Comparison of ENCODE assay signal across 8 cellular contexts in the genomic region with DNA sequence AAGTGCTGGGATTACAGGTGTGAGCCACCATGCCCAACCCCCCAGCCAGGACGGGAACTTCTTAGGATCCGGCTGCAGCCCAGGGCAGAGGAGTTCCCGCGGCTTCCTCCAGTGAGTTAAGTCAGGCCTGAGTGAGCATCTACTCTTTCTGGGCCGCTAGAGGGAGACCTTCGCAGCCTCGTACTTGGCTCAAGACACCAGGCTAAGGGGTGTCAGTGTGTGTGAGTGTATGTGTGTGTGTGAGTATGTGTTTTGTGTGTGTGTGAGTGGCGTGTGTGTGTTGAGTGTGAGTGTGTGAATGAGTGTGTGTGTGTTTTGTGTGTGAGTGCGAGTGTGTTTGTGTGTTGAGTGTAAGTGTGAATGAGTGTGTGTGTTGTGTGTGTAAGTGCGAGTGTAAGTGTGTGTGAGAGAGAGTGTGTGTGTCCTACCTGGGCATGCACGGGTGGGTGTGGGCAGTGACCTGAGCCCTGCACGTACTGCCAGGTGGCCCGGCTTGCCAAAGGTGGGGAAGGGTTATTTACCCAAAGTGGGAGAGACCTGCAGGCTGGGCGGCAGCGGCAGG. TPM values are rescaled to one million over a fixed set of nuclear protein-coding genes. Genes with fewer than 3 reads are reported as not detected.
DNase-seq lines count a peak whose midpoint lies in the region; ATAC-seq, FAIRE-seq and TF ChIP-seq lines count a peak whose summit lies in the region.

No MANE protein-coding gene starts in this region.

- no peaks in the 10 kb centered on the region for H3K36me3 ChIP-seq in H1 (ENCODE audit: control insufficient read depth in 2 of 4, insufficient read depth in 4 of 4, low read length in 3 of 4)

- POLR2A ChIA-PET in H1 (lab: Charles Lee; ENCODE audit: partially characterized antibody) = no interaction called here

- H4K8ac ChIP-seq in H1 (ENCODE audit: extremely low read depth, insufficient read depth, low read length) = no peak overlapping the region

- H2BK15ac ChIP-seq in H1 (ENCODE audit: low read length) = peak overlapping the region; percentile 100; the same call in 1 of the 2 replicates

- no peaks in the 10 kb centered on the region for H3K9me3 ChIP-seq in H1 (ENCODE audit: insufficient read depth in 2 of 2, low read depth in 1 of 2, low read length in 1 of 2)

- no peak for FAIRE-seq in H1 (lab: Jason Lieb, UNC)

- CTCF ChIA-PET in H1 (lab: Charles Lee; ENCODE audit: partially characterized antibody) = interaction anchor here (0.7 to 3.0 kb wide), 24 partner anchors 10 to 298 kb away, joined by 3 to 22 read pairs (median 4); no protein-coding TSS in a partner anchor

- no peak overlapping the region for H3K14ac ChIP-seq in H1 (ENCODE audit: insufficient read length)

- no peak overlapping the region for H3K9ac ChIP-seq in H1 (replicated peaks in 1 of 4; ENCODE audit: extremely low read depth in 1 of 4, low read depth in 3 of 4, low read length in 3 of 4)

- H3K79me1 ChIP-seq in H1 (ENCODE audit: low read depth, low read length) = no peaks in the 10 kb centered on the region

- no peak overlapping the region for H3K4me3 ChIP-seq in H1 (ENCODE audit: extremely low read depth in 1 of 4, insufficient read depth in 2 of 4, low read depth in 3 of 4, low read length in 4 of 4)

- TF ChIP-seq CTCF in H1 (IDR thresholded peaks at IDR 0.05; ENCODE audit: control extremely low read depth in 1 of 3, insufficient read depth in 1 of 3, low read depth in 1 of 3, low read length in 3 of 3) (peak; percentile 90 to 95 (median 92)), mesothelial cell of epicardium (IDR thresholded peaks at IDR 0.05; ENCODE audit: unreplicated experiment) (peak; percentile 57)

- no peak for TF ChIP-seq POLR2A in H1 (IDR thresholded peaks at IDR 0.05; ENCODE audit: control extremely low read depth in 1 of 2, low read depth in 2 of 2, low read length in 2 of 2)

- no peak overlapping the region for H3K27ac ChIP-seq in H1 (ENCODE audit: low read depth, low read length)

- H3K4me3 Mint-ChIP-seq in mesothelial cell of epicardium = no peak overlapping the region

- H2BK20ac ChIP-seq in H1 (ENCODE audit: low read length) = peak overlapping the region; percentile 28; the same call in 1 of the 2 replicates

- H3K4me1 Mint-ChIP-seq in mesothelial cell of epicardium = no peaks in the 10 kb centered on the region

- H3K4me2 ChIP-seq in H1 (ENCODE audit: insufficient read depth in 1 of 2, low read depth in 2 of 2, low read length in 2 of 2) = no peak overlapping the region

- TF ChIP-seq RAD21 in H1 (IDR thresholded peaks at IDR 0.05 in 1 of 2, conservative IDR thresholded peaks at IDR 0.05 in 1 of 2; ENCODE audit: low read depth in 2 of 2, low read length in 2 of 2) = peak; percentile 82 to 89

- H3K36me3 Mint-ChIP-seq in mesothelial cell of epicardium = no peaks in the 10 kb centered on the region

- H3K27me3 Mint-ChIP-seq in mesothelial cell of epicardium (ENCODE audit: low read depth) = no peaks in the 10 kb centered on the region

- no peak overlapping the region for H4K5ac ChIP-seq in H1 (ENCODE audit: insufficient read length, low read depth, low read length)

- H4K20me1 ChIP-seq in H1 (replicated peaks in 1 of 2; ENCODE audit: control insufficient read depth in 1 of 2, insufficient read depth in 2 of 2, low read length in 2 of 2) = peaks cover 0 to 2% of the 10 kb centered on the region in 2 experiments

- no peak overlapping the region for H2AFZ ChIP-seq in H1 (ENCODE audit: low read length)

- no peaks in the 10 kb centered on the region for H3K79me2 ChIP-seq in H1 (ENCODE audit: control insufficient read depth in 1 of 2, insufficient read depth in 2 of 2, low read length in 2 of 2)

- H4K91ac ChIP-seq in H1 (replicated peaks; ENCODE audit: insufficient read length, low read length) = peak overlapping the region; percentile 95

- H3K56ac ChIP-seq in H1 (replicated peaks; ENCODE audit: insufficient read length, low read depth, low read length) = peak overlapping the region; percentile 42

- peak; percentile 48 for DNase-seq in COLO668 (lab: John Stamatoyannopoulos, UW; ENCODE audit: unreplicated experiment)
- peak in 64 of 76 experiments; percentile 11 to 75 (median 49) for DNase-seq in HUDEP-2 (lab: John Stamatoyannopoulos, UW; ENCODE audit: unreplicated experiment in 76 of 76)
- peak; percentile 85 to 87 for DNase-seq in NOMO-1 (lab: John Stamatoyannopoulos, UW; ENCODE audit: unreplicated experiment in 2 of 2)
- DNase-seq in activated CD8-positive, alpha-beta memory T cell treated with anti-CD3 and anti-CD28 coated beads for 1 hour (ENCODE audit: extremely low read depth in 1 of 2, low read depth in 1 of 2) = peak; percentile 47 to 56
- DNase-seq in H1 (ENCODE audit: low read depth in 1 of 2, low spot score in 2 of 2) = peak; percentile 75 to 76
- peak in 1 of 2 experiments; percentile 76 for DNase-seq in mesothelial cell of epicardium (ENCODE audit: low spot score in 2 of 2, unreplicated experiment in 2 of 2)
- DNase-seq in stimulated activated CD8-positive, alpha-beta memory T cell treated with anti-CD3 and anti-CD28 coated beads, Interleukin-2, amount 100 ng/mL, for 1 hour (ENCODE audit: low read depth in 2 of 2) = peak; percentile 43 to 53

- H2BK5ac ChIP-seq in H1 (ENCODE audit: low read depth, low read length) = peak overlapping the region; percentile 87

- no peaks in the 10 kb centered on the region for H3K27me3 ChIP-seq in H1 (replicated peaks in 1 of 4; ENCODE audit: control insufficient read depth in 3 of 4, extremely low read depth in 1 of 4, insufficient read depth in 3 of 4, low read length in 3 of 4)

- H3K23ac ChIP-seq in H1 (ENCODE audit: insufficient read length) = no peak overlapping the region

- H2BK120ac ChIP-seq in H1 (replicated peaks; ENCODE audit: low read depth, low read length) = no peak overlapping the region

- H3K4me1 ChIP-seq in H1 (replicated peaks in 1 of 4; ENCODE audit: control insufficient read depth in 3 of 4, insufficient read depth in 4 of 4, low read length in 3 of 4) = no peaks in the 10 kb centered on the region; a peak in 2 of 7 replicates

- H2AK5ac ChIP-seq in H1 (ENCODE audit: low read depth, low read length) = peak overlapping the region; percentile 96; the same call in 1 of the 2 replicates

- no peak overlapping the region for H3K27ac Mint-ChIP-seq in mesothelial cell of epicardium

- H2BK12ac ChIP-seq in H1 (ENCODE audit: low read depth, low read length) = peak overlapping the region; percentile 94

- H3K23me2 ChIP-seq in H1 (ENCODE audit: low read depth, low read length) = peaks cover 3% of the 10 kb centered on the region; the same call in 1 of the 2 replicates

- H3K18ac ChIP-seq in H1 (ENCODE audit: extremely low read depth, low read length) = 0 out of 2 replicates have a peak overlapping the region, but pooled peaks have one; percentile 40

- H3K9me3 Mint-ChIP-seq in mesothelial cell of epicardium = no peaks in the 10 kb centered on the region

- 0 out of 3 replicates have a peak, but pooled peaks of 1 of the 2 experiments have one; percentile 20 for TF ChIP-seq EP300 in H1 (IDR thresholded peaks at IDR 0.05; ENCODE audit: borderline replicate concordance in 1 of 2, low read depth in 2 of 2, low read length in 2 of 2)

- WGBS in H1 (ENCODE audit: extremely low coverage in 1 of 2, insufficient coverage in 1 of 2, insufficient read length in 1 of 2, insufficient replicate concordance in 2 of 2, low coverage in 1 of 2, low lambda C conversion rate in 2 of 2, missing lambda C conversion rate in 1 of 2), 2 experiments = 47 to 100% methylated on average over 2 to 15 of the region's 15 CpGs

- ATAC-seq in HG02763 (IDR thresholded peaks at IDR 0.05; ENCODE audit: unreplicated experiment) = no peak

- H3K4ac ChIP-seq in H1 (replicated peaks; ENCODE audit: insufficient read length, low read depth, low read length) = peak overlapping the region; percentile 96

TF ChIP-seq in H1, 55 proteins besides CTCF, POLR2A, EP300 and RAD21:
- TF ChIP-seq TEAD4 (IDR thresholded peaks at IDR 0.05; ENCODE audit: low read depth, low read length) (peak; percentile 36), JUND (IDR thresholded peaks at IDR 0.05; ENCODE audit: low read length) (no peak), ASH2L (IDR thresholded peaks at IDR 0.05; ENCODE audit: low read length) (peak; percentile 97), CBX5 (IDR thresholded peaks at IDR 0.05; ENCODE audit: low read depth, low read length) (no peak), SP4 (IDR thresholded peaks at IDR 0.05; ENCODE audit: low read length) (0 out of 2 replicates have a peak, but pooled peaks have one; percentile 13), YY1 (IDR thresholded peaks at IDR 0.05; ENCODE audit: low read depth, low read length) (0 out of 2 replicates have a peak, but pooled peaks have one; percentile 5)
- TF ChIP-seq, protein P1, sequence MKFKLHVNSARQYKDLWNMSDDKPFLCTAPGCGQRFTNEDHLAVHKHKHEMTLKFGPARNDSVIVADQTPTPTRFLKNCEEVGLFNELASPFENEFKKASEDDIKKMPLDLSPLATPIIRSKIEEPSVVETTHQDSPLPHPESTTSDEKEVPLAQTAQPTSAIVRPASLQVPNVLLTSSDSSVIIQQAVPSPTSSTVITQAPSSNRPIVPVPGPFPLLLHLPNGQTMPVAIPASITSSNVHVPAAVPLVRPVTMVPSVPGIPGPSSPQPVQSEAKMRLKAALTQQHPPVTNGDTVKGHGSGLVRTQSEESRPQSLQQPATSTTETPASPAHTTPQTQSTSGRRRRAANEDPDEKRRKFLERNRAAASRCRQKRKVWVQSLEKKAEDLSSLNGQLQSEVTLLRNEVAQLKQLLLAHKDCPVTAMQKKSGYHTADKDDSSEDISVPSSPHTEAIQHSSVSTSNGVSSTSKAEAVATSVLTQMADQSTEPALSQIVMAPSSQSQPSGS (IDR thresholded peaks at IDR 0.05; ENCODE audit: low read length) = 0 out of 2 replicates have a peak, but pooled peaks have one; percentile 77
TF ChIP-seq in H1: peak in this region for 5.

RNA-seq across cellular contexts. Expression of a gene that starts 58.5 kb away (rescaled TPM):
- total RNA-seq in H1 (2021; fragmentation: NEBNext Ultra II Directional; extraction: Animal tissue kit (Norgen Biotek cat#: 25700)) = 0.15 TPM in 1 of 2 replicates, not detected in the other
- polyA plus RNA-seq in H1 (2011; rRNA removed) = 0.05 and 0.14 TPM in 2 replicates
- polyA plus RNA-seq in H1 (2011; cell fraction: cytosol; rRNA removed) = 0.17 TPM
- 0.68 TPM for polyA plus RNA-seq in H1 (2011; cell fraction: nucleus; rRNA removed)
- 0.13 to 0.36 TPM (median 0.23 TPM) in 4 replicates for polyA plus RNA-seq in H1 (2012, experiment 1 of 2)
- not detected for polyA plus RNA-seq in H1 (2012, experiment 2 of 2)
- 0.02 TPM for polyA plus RNA-seq in H1 (2013, experiment 1 of 2)
- polyA plus RNA-seq in H1 (2013, experiment 2 of 2) = not detected
- polyA minus RNA-seq in H1 (2011; rRNA and poly(A)+ RNA removed) = not detected in 2 replicates
- not detected for polyA minus RNA-seq in H1 (2011; cell fraction: cytosol; rRNA and poly(A)+ RNA removed)
- polyA minus RNA-seq in H1 (2011; cell fraction: nucleus; rRNA and poly(A)+ RNA removed) = not detected
- total RNA-seq in mesothelial cell of epicardium = 1.5 to 1.8 TPM (median 1.5 TPM) in 3 replicates
